ENCODE assay signal across 29 cellular contexts in the genomic region with DNA sequence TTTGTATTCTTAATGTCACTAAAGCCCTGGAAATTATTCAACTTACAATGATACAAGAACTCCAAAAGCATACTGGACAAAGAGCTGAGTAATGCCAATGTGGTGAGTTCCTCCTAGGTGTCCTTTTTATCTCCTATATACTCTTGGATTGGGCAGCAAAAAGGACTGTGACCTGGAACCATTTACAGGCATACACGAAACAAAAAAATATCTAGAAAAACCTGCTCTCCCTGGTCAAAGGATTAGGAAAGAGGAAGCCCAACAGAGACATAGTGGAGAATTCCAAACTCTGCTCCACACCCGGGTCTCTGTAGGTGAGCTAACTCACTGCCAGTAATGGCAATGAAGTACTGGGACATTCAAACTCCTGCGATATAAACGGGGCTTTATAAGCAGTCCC. TPM values are rescaled to one million over a fixed set of nuclear protein-coding genes. Genes with fewer than 3 reads are reported as not detected.
"Had no signal": no experiment of that assay in that cellular context is flagged by ENCODE, and none has a peak within 500 bp of the region (broad histone marks: within the 10 kb centered on the region; RNA-seq: fewer than 3 reads in every experiment).

No MANE protein-coding gene starts in this region.

- H3K4me1 Mint-ChIP-seq: neural progenitor cell; stimulated activated memory B cell treated with anti-CD40 and anti-IgM and Interleukin-4, amounts not matched to agents 10 μg/mL and 1 μg/mL and 100 μg/mL, for 72 hours had no signal

- H3K4me3 Mint-ChIP-seq: naive thymus-derived CD8-positive, alpha-beta T cell; nephron; neural progenitor cell; stimulated activated memory B cell treated with anti-CD40 and anti-IgM and Interleukin-4, amounts not matched to agents 10 μg/mL and 1 μg/mL and 100 μg/mL, for 72 hours; stimulated activated naive CD8-positive, alpha-beta T cell treated with anti-CD3 and anti-CD28 coated beads, Interleukin-15, amount 100 ng/mL, for 72 hours had no signal

- H3K27ac Mint-ChIP-seq: neural progenitor cell; progenitor cell of endocrine pancreas; stimulated activated memory B cell treated with anti-CD40 and anti-IgM and Interleukin-4, amounts not matched to agents 10 μg/mL and 1 μg/mL and 100 μg/mL, for 72 hours had no signal

- ATAC-seq: left cardiac atrium; left lung; lower lobe of right lung; naive thymus-derived CD8-positive, alpha-beta T cell; right lobe of liver; stimulated activated memory B cell treated with anti-CD40 and anti-IgM and Interleukin-4, amounts not matched to agents 10 μg/mL and 1 μg/mL and 100 μg/mL, for 72 hours; stimulated activated naive CD8-positive, alpha-beta T cell treated with anti-CD3 and anti-CD28 coated beads, Interleukin-15, amount 100 ng/mL, for 72 hours had no signal

- H3K27ac ChIP-seq: left lung, lower lobe of right lung, neural progenitor cell, neutrophil, ovary, right atrium auricular region, right lobe of liver, tibial nerve, upper lobe of left lung, vagina had no signal

- H3K9me3 Mint-ChIP-seq: neural progenitor cell had no signal

- H3K4me2 ChIP-seq: neural progenitor cell, smooth muscle cell had no signal

- H3K9me3 ChIP-seq: lower lobe of right lung, neutrophil, ovary, right lobe of liver, tibial nerve, upper lobe of left lung, vagina had no signal

- DNase-seq: islet precursor cell; kidney glomerular epithelial cell; left cardiac atrium; left lung; lower lobe of right lung; mammary epithelial cell; mesenchymal stem cell; naive thymus-derived CD8-positive, alpha-beta T cell; occipital lobe; ovary; right lobe of liver; stimulated activated CD4-positive, alpha-beta T cell treated with anti-CD3 and anti-CD28 coated beads, Interleukin-1b, Interleukin-23, amount 100 ng/mL, for 48 hours; stimulated activated CD4-positive, alpha-beta T cell treated with anti-CD3 and anti-CD28 coated beads, Interleukin-2, amount 100 ng/mL, for 48 hours; stimulated activated CD4-positive, alpha-beta T cell treated with anti-CD3 and anti-CD28 coated beads, Interleukin-4, amount 100 ng/mL, for 4 hours; stimulated activated CD8-positive, alpha-beta memory T cell treated with anti-CD3 and anti-CD28 coated beads, Interleukin-4, amount 100 ng/mL, for 48 hours; stimulated activated naive CD4-positive, alpha-beta T cell treated with Interleukin-2 at 50 U/mL for 16 hours; stimulated activated naive CD8-positive, alpha-beta T cell treated with anti-CD3 and anti-CD28 coated beads, Interleukin-15, amount 100 ng/mL, for 72 hours; substantia nigra; upper lobe of left lung had no signal

- H3K4me1 ChIP-seq: left lung, lower lobe of right lung, neural progenitor cell, right atrium auricular region, upper lobe of left lung had no signal

- H3K9ac ChIP-seq: neural progenitor cell had no signal

- H3K4me3 ChIP-seq: left lung, lower lobe of right lung, neural progenitor cell, ovary, right atrium auricular region, right lobe of liver, smooth muscle cell, tibial nerve, upper lobe of left lung, vagina had no signal

- H3K27me3 ChIP-seq: left lung, neural progenitor cell, neutrophil, ovary, right atrium auricular region, right lobe of liver, tibial nerve, upper lobe of left lung, vagina had no signal

- H3K36me3 ChIP-seq: lower lobe of right lung, neural progenitor cell, ovary, right atrium auricular region, right lobe of liver, tibial nerve, upper lobe of left lung, vagina had no signal

- H3K36me3 Mint-ChIP-seq: neural progenitor cell; stimulated activated memory B cell treated with anti-CD40 and anti-IgM and Interleukin-4, amounts not matched to agents 10 μg/mL and 1 μg/mL and 100 μg/mL, for 72 hours had no signal

- H2AFZ ChIP-seq: neural progenitor cell had no signal

- H3K27me3 Mint-ChIP-seq: naive thymus-derived CD8-positive, alpha-beta T cell; progenitor cell of endocrine pancreas; stimulated activated memory B cell treated with anti-CD40 and anti-IgM and Interleukin-4, amounts not matched to agents 10 μg/mL and 1 μg/mL and 100 μg/mL, for 72 hours; stimulated activated naive CD8-positive, alpha-beta T cell treated with anti-CD3 and anti-CD28 coated beads, Interleukin-15, amount 100 ng/mL, for 72 hours had no signal

RNA-seq across cellular contexts. Expression of gene SULT1B1, which starts 25.3 kb away (rescaled TPM):
- total RNA-seq: renal cortical epithelial cell, smooth muscle cell had no signal
- polyA plus RNA-seq: smooth muscle cell had no signal
